Comparison of ENCODE assay signal across 1 cellular context in the genomic region with DNA sequence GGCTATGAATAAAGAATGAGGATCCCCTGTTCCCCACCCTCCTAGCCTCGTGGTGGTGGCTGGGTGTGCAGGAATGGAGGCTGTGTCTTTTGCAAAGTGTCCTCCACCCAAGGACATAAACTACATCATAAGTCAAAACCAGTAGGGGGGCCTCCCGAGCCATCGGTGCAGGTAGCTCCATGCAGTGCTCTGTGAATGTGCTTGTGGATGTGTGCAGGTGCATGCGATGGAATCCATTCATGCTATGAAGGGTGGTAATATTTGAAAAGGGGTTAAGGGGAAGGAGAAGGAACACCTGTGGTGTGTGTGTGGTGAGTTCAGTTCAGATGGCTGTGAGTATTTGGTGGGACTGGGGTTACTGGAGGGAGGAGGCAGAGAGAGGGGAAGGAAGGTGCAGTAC.
TF ChIP-seq lines count a peak whose summit lies in the region.

No MANE protein-coding gene starts in this region.

TF ChIP-seq in HCT116, 20 proteins besides CTCF, POLR2A, EP300 and RAD21 (continued from another document):
- TF ChIP-seq, protein P1, sequence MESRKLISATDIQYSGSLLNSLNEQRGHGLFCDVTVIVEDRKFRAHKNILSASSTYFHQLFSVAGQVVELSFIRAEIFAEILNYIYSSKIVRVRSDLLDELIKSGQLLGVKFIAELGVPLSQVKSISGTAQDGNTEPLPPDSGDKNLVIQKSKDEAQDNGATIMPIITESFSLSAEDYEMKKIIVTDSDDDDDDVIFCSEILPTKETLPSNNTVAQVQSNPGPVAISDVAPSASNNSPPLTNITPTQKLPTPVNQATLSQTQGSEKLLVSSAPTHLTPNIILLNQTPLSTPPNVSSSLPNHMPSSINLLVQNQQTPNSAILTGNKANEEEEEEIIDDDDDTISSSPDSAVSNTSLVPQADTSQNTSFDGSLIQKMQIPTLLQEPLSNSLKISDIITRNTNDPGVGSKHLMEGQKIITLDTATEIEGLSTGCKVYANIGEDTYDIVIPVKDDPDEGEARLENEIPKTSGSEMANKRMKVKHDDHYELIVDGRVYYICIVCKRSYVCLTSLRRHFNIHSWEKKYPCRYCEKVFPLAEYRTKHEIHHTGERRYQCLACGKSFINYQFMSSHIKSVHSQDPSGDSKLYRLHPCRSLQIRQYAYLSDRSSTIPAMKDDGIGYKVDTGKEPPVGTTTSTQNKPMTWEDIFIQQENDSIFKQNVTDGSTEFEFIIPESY (IDR thresholded peaks at IDR 0.05; ENCODE audit: extremely low read depth, insufficient replicate concordance, low read length): no peak
- TF ChIP-seq ELF1 (IDR thresholded peaks at IDR 0.05; ENCODE audit: borderline replicate concordance, low read depth) (no peak), FOSL1 (IDR thresholded peaks at IDR 0.05; ENCODE audit: low read depth) (no peak), TCF7L2 (IDR thresholded peaks at IDR 0.05; ENCODE audit: borderline replicate concordance, extremely low read depth, insufficient read depth, insufficient read length) (no peak), JUND (IDR thresholded peaks at IDR 0.05) (no peak), CBX3 (IDR thresholded peaks at IDR 0.05; ENCODE audit: low read depth) (no peak), SIN3A (IDR thresholded peaks at IDR 0.05; ENCODE audit: low read depth) (no peak), EGR1 (IDR thresholded peaks at IDR 0.05; ENCODE audit: low read depth) (no peak), EZH2phosphoT487 (IDR thresholded peaks at IDR 0.05; ENCODE audit: borderline replicate concordance) (no peak), CEBPB (IDR thresholded peaks at IDR 0.05; ENCODE audit: low read depth) (no peak), ZFX (IDR thresholded peaks at IDR 0.05) (no peak), YY1 (IDR thresholded peaks at IDR 0.05; ENCODE audit: extremely low read depth, insufficient replicate concordance, low read depth, low read length) (no peak), SP1 (IDR thresholded peaks at IDR 0.05; ENCODE audit: low read depth) (no peak), POLR2AphosphoS5 (IDR thresholded peaks at IDR 0.05; ENCODE audit: low read depth, low read length) (no peak), SRF (IDR thresholded peaks at IDR 0.05; ENCODE audit: low read depth) (no peak), EZH2 (IDR thresholded peaks at IDR 0.05) (no peak)
- TF ChIP-seq, protein P2, sequence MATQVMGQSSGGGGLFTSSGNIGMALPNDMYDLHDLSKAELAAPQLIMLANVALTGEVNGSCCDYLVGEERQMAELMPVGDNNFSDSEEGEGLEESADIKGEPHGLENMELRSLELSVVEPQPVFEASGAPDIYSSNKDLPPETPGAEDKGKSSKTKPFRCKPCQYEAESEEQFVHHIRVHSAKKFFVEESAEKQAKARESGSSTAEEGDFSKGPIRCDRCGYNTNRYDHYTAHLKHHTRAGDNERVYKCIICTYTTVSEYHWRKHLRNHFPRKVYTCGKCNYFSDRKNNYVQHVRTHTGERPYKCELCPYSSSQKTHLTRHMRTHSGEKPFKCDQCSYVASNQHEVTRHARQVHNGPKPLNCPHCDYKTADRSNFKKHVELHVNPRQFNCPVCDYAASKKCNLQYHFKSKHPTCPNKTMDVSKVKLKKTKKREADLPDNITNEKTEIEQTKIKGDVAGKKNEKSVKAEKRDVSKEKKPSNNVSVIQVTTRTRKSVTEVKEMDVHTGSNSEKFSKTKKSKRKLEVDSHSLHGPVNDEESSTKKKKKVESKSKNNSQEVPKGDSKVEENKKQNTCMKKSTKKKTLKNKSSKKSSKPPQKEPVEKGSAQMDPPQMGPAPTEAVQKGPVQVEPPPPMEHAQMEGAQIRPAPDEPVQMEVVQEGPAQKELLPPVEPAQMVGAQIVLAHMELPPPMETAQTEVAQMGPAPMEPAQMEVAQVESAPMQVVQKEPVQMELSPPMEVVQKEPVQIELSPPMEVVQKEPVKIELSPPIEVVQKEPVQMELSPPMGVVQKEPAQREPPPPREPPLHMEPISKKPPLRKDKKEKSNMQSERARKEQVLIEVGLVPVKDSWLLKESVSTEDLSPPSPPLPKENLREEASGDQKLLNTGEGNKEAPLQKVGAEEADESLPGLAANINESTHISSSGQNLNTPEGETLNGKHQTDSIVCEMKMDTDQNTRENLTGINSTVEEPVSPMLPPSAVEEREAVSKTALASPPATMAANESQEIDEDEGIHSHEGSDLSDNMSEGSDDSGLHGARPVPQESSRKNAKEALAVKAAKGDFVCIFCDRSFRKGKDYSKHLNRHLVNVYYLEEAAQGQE (IDR thresholded peaks at IDR 0.05; ENCODE audit: low read depth): no peak
- TF ChIP-seq, protein P3, sequence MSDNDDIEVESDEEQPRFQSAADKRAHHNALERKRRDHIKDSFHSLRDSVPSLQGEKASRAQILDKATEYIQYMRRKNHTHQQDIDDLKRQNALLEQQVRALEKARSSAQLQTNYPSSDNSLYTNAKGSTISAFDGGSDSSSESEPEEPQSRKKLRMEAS (IDR thresholded peaks at IDR 0.05): no peak
TF ChIP-seq in HCT116: peak in this region for 0.
